ENCODE assay signal across 25 cellular contexts in the genomic region with DNA sequence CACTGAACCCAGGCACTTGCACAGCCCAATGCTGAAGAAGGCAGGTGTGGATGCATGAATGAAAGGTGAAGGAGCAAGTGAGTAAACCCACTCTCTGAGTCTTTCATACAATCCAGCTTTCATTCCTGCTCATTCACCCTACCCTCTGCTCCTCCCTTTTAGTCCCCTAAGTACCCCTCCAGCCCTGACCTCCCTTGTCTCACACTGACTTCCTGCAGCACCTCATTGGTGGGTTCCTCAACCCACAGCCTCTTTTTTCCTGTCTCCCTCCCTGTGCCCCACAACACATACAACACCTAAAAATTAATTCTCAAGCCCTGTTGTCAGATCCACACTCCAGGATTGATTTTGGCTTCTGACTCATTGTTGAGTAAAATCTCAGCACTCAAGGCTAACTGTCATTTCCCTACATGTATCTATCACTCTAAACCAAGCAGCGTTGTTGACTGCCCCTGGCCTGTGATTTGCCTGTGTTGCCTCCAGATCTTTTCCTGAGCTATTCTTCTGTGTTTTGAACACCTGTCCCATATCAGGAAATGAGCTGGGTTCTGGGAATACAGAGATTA.
DNase-seq lines count a peak whose midpoint lies in the region; ATAC-seq and TF ChIP-seq lines count a peak whose summit lies in the region.
"Had no signal": no experiment of that assay in that cellular context is flagged by ENCODE, and none has a peak within 500 bp of the region (broad histone marks: within the 10 kb centered on the region; RNA-seq: fewer than 3 reads in every experiment).

No MANE protein-coding gene starts in this region.

- peak; percentile 21 to 65 for ATAC-seq in activated naive CD4-positive, alpha-beta T cell treated with anti-CD3 and anti-CD28 coated beads, Interleukin-2, amount 50 U/mL, for 72 hours
- ATAC-seq in stimulated activated naive CD8-positive, alpha-beta T cell treated with anti-CD3 and anti-CD28 coated beads, Interleukin-15, Interleukin-2, amounts not matched to agents 100 U/mL and 50 U/mL, for 24 hours = peak; percentile 21
- ATAC-seq: left lobe of liver had no signal

- peak in 1 of 2 donors; percentile 27 for DNase-seq in activated naive CD4-positive, alpha-beta T cell treated with anti-CD3 and anti-CD28 coated beads, Interleukin-2, amount 50 U/mL, for 72 hours (ENCODE audit: low spot score in 2 of 2)
- DNase-seq in activated naive CD4-positive, alpha-beta T cell (lab: John Stamatoyannopoulos, UW) = no peak
- DNase-seq in M059J (ENCODE audit: low read depth) (peak; percentile 7), dermis blood vessel endothelial cell (peak; percentile 13), kidney glomerular epithelial cell (lab: John Stamatoyannopoulos, UW) (no peak), RWPE1 (ENCODE audit: low spot score) (no peak)
- no peak for DNase-seq in stimulated activated naive CD8-positive, alpha-beta T cell treated with anti-CD3 and anti-CD28 coated beads, Interleukin-15, Interleukin-2, amounts not matched to agents 100 U/mL and 50 U/mL, for 24 hours
- DNase-seq: activated CD4-positive, alpha-beta T cell treated with anti-CD3 and anti-CD28 coated beads, Interleukin-2, amount 50 U/mL, for 4 hours; glutamatergic neuron; HCEC 1CT; MV-4-11; NCI-H2107; NCI-H345; NCI-H748 treated with DMSO at 0.1 percent for 48 hours; nephron progenitor cell; Peyer's patch; SIG-M5; stimulated activated CD4-positive, alpha-beta T cell treated with anti-CD3 and anti-CD28 coated beads, Interleukin-4, amount 100 ng/mL, for 4 hours; substantia nigra; T-helper 9 cell; WERI-Rb-1 had no signal

- H3K27ac ChIP-seq in RWPE1 = no peak overlapping the region
- H3K27ac ChIP-seq: BLaER1 treated with 17β-estradiol and CSF1 and Interleukin-3, amounts not matched to agents 10 nM and 100 nM; KMS-11; Peyer's patch; WERI-Rb-1 had no signal

- TF ChIP-seq CTCF in RWPE1 (conservative IDR thresholded peaks at IDR 0.05; ENCODE audit: low read depth) = no peak

- H3K36me3 Mint-ChIP-seq in activated naive CD4-positive, alpha-beta T cell treated with anti-CD3 and anti-CD28 coated beads, Interleukin-2, amount 50 U/mL, for 72 hours = peaks cover 0 to 6% of the 10 kb centered on the region in 2 donors
- H3K36me3 Mint-ChIP-seq: type B pancreatic cell had no signal

- POLR2A ChIA-PET in RWPE1 (lab: Yijun Ruan, JAX; ENCODE audit: low non-redundant PET) = no interaction called here

- CTCF ChIA-PET in RWPE1 (lab: Yijun Ruan, JAX) = no interaction called here

- H3K9me3 Mint-ChIP-seq in activated naive CD4-positive, alpha-beta T cell treated with anti-CD3 and anti-CD28 coated beads, Interleukin-2, amount 50 U/mL, for 72 hours = peaks cover 0 to 5% of the 10 kb centered on the region in 2 donors
- H3K9me3 Mint-ChIP-seq: nephron progenitor cell, type B pancreatic cell had no signal

- H3K27ac Mint-ChIP-seq in activated naive CD4-positive, alpha-beta T cell treated with anti-CD3 and anti-CD28 coated beads, Interleukin-2, amount 50 U/mL, for 72 hours = peak overlapping the region in 1 of 2 donors; percentile 26
- H3K27ac Mint-ChIP-seq: nephron progenitor cell, type B pancreatic cell had no signal

Comparison
In these comparisons a context has a peak if more than half of its experiments do, and no peak if none do; other contexts are left out.
1. DNase-seq: peak in M059J (single experiment) and dermis blood vessel endothelial cell (single experiment); none in activated naive CD4-positive, alpha-beta T cell (0 of 4), stimulated activated naive CD8-positive, alpha-beta T cell treated with anti-CD3 and anti-CD28 coated beads, Interleukin-15, Interleukin-2, amounts not matched to agents 100 U/mL and 50 U/mL, for 24 hours (single experiment), kidney glomerular epithelial cell (single experiment) and RWPE1 (single experiment).